In genomic region chr6:71168233-71168765, GRCh38 we compare ENCODE assay signal across 12 cellular contexts.
DNase-seq lines count a peak whose midpoint lies in the region; ATAC-seq and TF ChIP-seq lines count a peak whose summit lies in the region.
"Had no signal": no experiment of that assay in that cellular context is flagged by ENCODE, and none has a peak within 500 bp of the region (broad histone marks: within the 10 kb centered on the region; RNA-seq: fewer than 3 reads in every experiment).

No MANE protein-coding gene starts in this region.

- WGBS in endodermal cell (ENCODE audit: insufficient coverage in 1 of 2, insufficient read length in 1 of 2), 2 experiments: 89 to 90% methylated on average over 1 of the region's 1 CpG

- no peaks in the 10 kb centered on the region for H3K9me2 ChIP-seq in GM23338 (ENCODE audit: insufficient read depth)

- no peak for DNase-seq in GM23338 (ENCODE audit: low spot score)
- no peak for DNase-seq in endodermal cell
- DNase-seq in renal cortical epithelial cell (ENCODE audit: low read depth): peak; percentile 31
- DNase-seq in GM10266 (ENCODE audit: extremely low spot score): no peak
- no peak for DNase-seq in lower lobe of right lung
- DNase-seq: AML-193; Caco-2; CD4-positive, alpha-beta T cell; H9 had no signal

- H3K27me3 Mint-ChIP-seq in GM23338 (ENCODE audit: insufficient read depth, low read depth, poor library complexity) (no peaks in the 10 kb centered on the region), endodermal cell (ENCODE audit: insufficient read depth) (no peaks in the 10 kb centered on the region)

- ATAC-seq in GM23338 (no peak), HG03520 (IDR thresholded peaks at IDR 0.05; ENCODE audit: unreplicated experiment) (no peak), lower lobe of right lung (no peak)

- no peaks in the 10 kb centered on the region for H3K4me1 ChIP-seq in GM23338 (ENCODE audit: insufficient read depth)
- no peaks in the 10 kb centered on the region for H3K4me1 ChIP-seq in endodermal cell (ENCODE audit: control insufficient read depth, insufficient read depth, low read length)
- no peaks in the 10 kb centered on the region for H3K4me1 ChIP-seq in lower lobe of right lung
- H3K4me1 ChIP-seq: Caco-2 had no signal

- no peak overlapping the region for H3K27ac Mint-ChIP-seq in GM23338
- H3K27ac Mint-ChIP-seq in endodermal cell: no peak overlapping the region
- H3K27ac Mint-ChIP-seq: CD4-positive, alpha-beta T cell; H9 had no signal

- no peaks in the 10 kb centered on the region for H3K79me2 ChIP-seq in GM23338 (replicated peaks; ENCODE audit: insufficient read depth)

- no peaks in the 10 kb centered on the region for H3K36me3 Mint-ChIP-seq in GM23338 (ENCODE audit: low read depth)
- no peaks in the 10 kb centered on the region for H3K36me3 Mint-ChIP-seq in endodermal cell (ENCODE audit: low read depth)

- H3K27me3 ChIP-seq in GM23338 (ENCODE audit: insufficient read depth) (no peaks in the 10 kb centered on the region), endodermal cell (ENCODE audit: control insufficient read depth, insufficient read depth, low read length, poor library complexity, severe bottlenecking) (no peaks in the 10 kb centered on the region), lower lobe of right lung (ENCODE audit: low read depth) (no peaks in the 10 kb centered on the region)

- no peaks in the 10 kb centered on the region for H3K36me3 ChIP-seq in GM23338 (ENCODE audit: insufficient read depth)
- H3K36me3 ChIP-seq in endodermal cell (ENCODE audit: control insufficient read depth, insufficient read depth, low read length): no peaks in the 10 kb centered on the region
- no peaks in the 10 kb centered on the region for H3K36me3 ChIP-seq in lower lobe of right lung

- peak overlapping the region; percentile 39; the same call in 1 of the 2 replicates for H2AFZ ChIP-seq in GM23338

- H3K9me3 Mint-ChIP-seq in GM23338 (no peaks in the 10 kb centered on the region), endodermal cell (no peaks in the 10 kb centered on the region)
- H3K9me3 Mint-ChIP-seq: CD4-positive, alpha-beta T cell; H9 had no signal

- no peaks in the 10 kb centered on the region for H3K9me3 ChIP-seq in endodermal cell (ENCODE audit: control insufficient read depth, low read length)
- no peaks in the 10 kb centered on the region for H3K9me3 ChIP-seq in lower lobe of right lung
- H3K9me3 ChIP-seq: Caco-2 had no signal

- H3K4me1 Mint-ChIP-seq in GM23338 (no peaks in the 10 kb centered on the region), endodermal cell (peaks cover 13% of the 10 kb centered on the region)
- H3K4me1 Mint-ChIP-seq: H9 had no signal

- H3K9ac ChIP-seq in endodermal cell (ENCODE audit: extremely low read depth, low read length, poor library complexity, severe bottlenecking): no peak overlapping the region

- no peak overlapping the region for H3K4me2 ChIP-seq in GM23338

- intact Hi-C loops in lower lobe of right lung (cut with DNase I): no loop called here

- no peak overlapping the region for H3K4me3 ChIP-seq in GM23338
- peak overlapping the region; percentile 13 for H3K4me3 ChIP-seq in endodermal cell (ENCODE audit: low read length)
- H3K4me3 ChIP-seq in lower lobe of right lung: no peak overlapping the region

- TF ChIP-seq CTCF in GM23338 (conservative IDR thresholded peaks at IDR 0.05; ENCODE audit: low read depth in 2 of 2) (no peak), endodermal cell (conservative IDR thresholded peaks at IDR 0.05) (no peak), GM10266 (IDR thresholded peaks at IDR 0.05; ENCODE audit: control insufficient read depth, insufficient read depth, low read depth, missing control alignments) (no peak), lower lobe of right lung (IDR thresholded peaks at IDR 0.05) (no peak)

- no peak overlapping the region for H3K4me3 Mint-ChIP-seq in GM23338
- no peak overlapping the region for H3K4me3 Mint-ChIP-seq in endodermal cell
- H3K4me3 Mint-ChIP-seq: CD4-positive, alpha-beta T cell; H9 had no signal

- H4K20me1 ChIP-seq in GM23338 (replicated peaks; ENCODE audit: insufficient read depth): no peaks in the 10 kb centered on the region

- no peaks in the 10 kb centered on the region for H3F3A ChIP-seq in GM23338 (replicated peaks; ENCODE audit: low read depth)

- H3K27ac ChIP-seq in GM23338 (ENCODE audit: low read depth): no peak overlapping the region
- H3K27ac ChIP-seq in endodermal cell (ENCODE audit: low read depth, low read length): no peak overlapping the region
- no peak overlapping the region for H3K27ac ChIP-seq in lower lobe of right lung
- H3K27ac ChIP-seq: C4-2B, HL-60 had no signal

TF ChIP-seq in GM23338, 12 proteins besides CTCF, POLR2A, EP300 and RAD21:
- TF ChIP-seq POLR2AphosphoS5 (IDR thresholded peaks at IDR 0.05; ENCODE audit: low read depth) (no peak), JUNB (IDR thresholded peaks at IDR 0.05; ENCODE audit: unreplicated experiment) (no peak), CREB1 (CRISPR knock-in tag; IDR thresholded peaks at IDR 0.05; ENCODE audit: low read depth) (no peak)
